ENCODE assay signal across 8 cellular contexts in genomic region chr9:37486256-37486615, GRCh38. TPM values are rescaled to one million over a fixed set of nuclear protein-coding genes. Genes with fewer than 3 reads are reported as not detected.
DNase-seq lines count a peak whose midpoint lies in the region; ATAC-seq and TF ChIP-seq lines count a peak whose summit lies in the region.

No MANE protein-coding gene starts in this region.

- peak overlapping the region; percentile 53 to 88 for H3K4me3 ChIP-seq in ascending aorta
- peak overlapping the region; percentile 55 to 65 for H3K4me3 ChIP-seq in left lung
- peak overlapping the region; percentile 66 for H3K4me3 ChIP-seq in thymus (ENCODE audit: low read length)

- H3K27me3 ChIP-seq in ascending aorta = no peaks in the 10 kb centered on the region
- H3K27me3 ChIP-seq in left lung = peaks cover 0 to 8% of the 10 kb centered on the region in 2 donors
- no peaks in the 10 kb centered on the region for H3K27me3 ChIP-seq in thymus (ENCODE audit: control insufficient read depth, insufficient read depth)

- H3K27ac ChIP-seq in ascending aorta (peak overlapping the region; percentile 88 to 94), left lung (peak overlapping the region; percentile 47 to 66), thymus (ENCODE audit: low read depth) (peak overlapping the region; percentile 72)

- 6% methylated on average over 7 of the region's 7 CpGs for whole genome bisulfite sequencing in thymus

- DNase-seq in activated CD8-positive, alpha-beta memory T cell treated with anti-CD3 and anti-CD28 coated beads for 24 hours = peak; percentile 66
- no peak for DNase-seq in activated CD8-positive, alpha-beta memory T cell treated with anti-CD3 and anti-CD28 coated beads, Interleukin-2, amount 50 U/mL, for 4 hours
- DNase-seq in ascending aorta (ENCODE audit: low spot score in 2 of 2) = peak in 1 of 2 donors; percentile 56
- DNase-seq in left lung = no peak
- DNase-seq in A172 (ENCODE audit: low spot score) = no peak
- DNase-seq in NCI-H774 (lab: John Stamatoyannopoulos, UW) = no peak

- ATAC-seq in left lung (no peak), HG02981 (IDR thresholded peaks at IDR 0.05; ENCODE audit: unreplicated experiment) (no peak)

- H3K4me1 ChIP-seq in ascending aorta = peaks cover 12 to 19% of the 10 kb centered on the region in 2 donors
- peaks cover 17 to 22% of the 10 kb centered on the region in 2 donors for H3K4me1 ChIP-seq in left lung
- peaks cover 10% of the 10 kb centered on the region for H3K4me1 ChIP-seq in thymus (ENCODE audit: control insufficient read depth, insufficient read depth, low read length)

- peaks cover 4 to 18% of the 10 kb centered on the region in 2 donors for H3K36me3 ChIP-seq in ascending aorta
- H3K36me3 ChIP-seq in left lung = peaks cover 0 to 25% of the 10 kb centered on the region in 2 donors
- H3K36me3 ChIP-seq in thymus (ENCODE audit: control insufficient read depth, insufficient read depth) = peaks cover 3% of the 10 kb centered on the region

- TF ChIP-seq CTCF in ascending aorta (IDR thresholded peaks at IDR 0.05) = no peak
- TF ChIP-seq CTCF in left lung (IDR thresholded peaks at IDR 0.05) = no peak

- intact Hi-C loops in ascending aorta (cut with DNase I) (loop anchor here (5.0 kb wide), 2 partner anchors 316 to 906 kb away; partner anchors contain the start of genes ALDH1B1 and DCAF10), left lung (cut with DNase I) (no loop called here)

- H3K9me3 ChIP-seq in ascending aorta (no peaks in the 10 kb centered on the region), left lung (no peaks in the 10 kb centered on the region), thymus (ENCODE audit: control insufficient read depth) (no peaks in the 10 kb centered on the region)

RNA-seq across cellular contexts. Expression of gene POLR1E, which starts 0.5 kb away (rescaled TPM):
- total RNA-seq in ascending aorta = 18.0 TPM
- 10 to 100 TPM; 14.3 to 21.3 TPM for total RNA-seq in left lung
- 22.0 TPM for polyA plus RNA-seq in thymus
- total RNA-seq in A172 (2014; rRNA removed; shearing (Covaris generic)) = 40.3 and 43.8 TPM in 2 replicates

RNA-seq across cellular contexts. Expression of gene ZBTB5, which starts 21.0 kb away (rescaled TPM):
- 3.4 TPM for total RNA-seq in ascending aorta
- 1 to 10 TPM; 7.5 to 9.8 TPM for total RNA-seq in left lung
- 8.0 TPM for polyA plus RNA-seq in thymus
- 8.9 and 9.7 TPM in 2 replicates for total RNA-seq in A172 (2014; rRNA removed; shearing (Covaris generic))
